Comparison of ENCODE assay signal across 10 cellular contexts in the genomic region with DNA sequence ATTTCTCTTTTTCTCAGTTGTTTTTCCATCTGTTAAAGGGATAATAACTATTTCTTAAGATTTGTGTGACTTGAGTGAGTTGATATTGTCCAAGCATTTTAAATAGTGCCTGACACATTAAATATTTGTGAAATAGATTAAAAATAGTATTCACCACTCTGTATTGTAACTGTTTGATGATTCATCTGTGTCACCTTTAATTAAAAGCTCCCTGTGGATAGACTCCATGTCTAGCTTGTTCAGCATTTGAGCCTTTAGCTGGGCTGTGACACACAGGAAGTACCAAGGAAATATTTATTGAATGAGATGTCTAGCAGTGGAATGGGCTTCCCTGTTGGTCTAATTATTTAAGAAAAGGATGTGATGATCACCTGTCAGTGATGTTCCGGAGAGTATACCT. TPM values are rescaled to one million over a fixed set of nuclear protein-coding genes. Genes with fewer than 3 reads are reported as not detected.
A peak's percentile ranks its signal among the peaks of the same experiment; 100 is the strongest.
DNase-seq lines count a peak whose midpoint lies in the region; ATAC-seq and TF ChIP-seq lines count a peak whose summit lies in the region.
"Had no signal": no experiment of that assay in that cellular context is flagged by ENCODE, and none has a peak within 500 bp of the region (broad histone marks: within the 10 kb centered on the region; RNA-seq: fewer than 3 reads in every experiment).

No MANE protein-coding gene starts in this region.

- peak overlapping the region; percentile 96 for H3K27ac Mint-ChIP-seq in osteocyte (ENCODE audit: unreplicated experiment)
- no peak overlapping the region for H3K27ac Mint-ChIP-seq in activated CD4-positive, alpha-beta T cell treated with anti-CD3 and anti-CD28 coated beads for 36 hours

- no peaks in the 10 kb centered on the region for H3K9me3 Mint-ChIP-seq in osteocyte (ENCODE audit: unreplicated experiment)
- peaks cover 5% of the 10 kb centered on the region for H3K9me3 Mint-ChIP-seq in activated CD4-positive, alpha-beta T cell treated with anti-CD3 and anti-CD28 coated beads for 36 hours (ENCODE audit: low read depth)

- CTCF ChIA-PET in activated CD4-positive, alpha-beta T cell treated with anti-CD3 and anti-CD28 coated beads for 36 hours (lab: Charles Lee) = interaction anchor here (0.6 to 0.7 kb wide), 3 partner anchors 50 to 485 kb away, joined by 3 read pairs; a partner anchor contains a TSS

- no peaks in the 10 kb centered on the region; the same call in 1 of the 2 replicates for H3K79me2 ChIP-seq in DND-41 (ENCODE audit: insufficient read depth, low read length)

- peak overlapping the region; percentile 99 for H3K27ac ChIP-seq in DND-41 (ENCODE audit: low read length)

- H3K4me1 ChIP-seq in DND-41 (ENCODE audit: insufficient read depth, low read length) = peaks cover 37% of the 10 kb centered on the region

- no peak for TF ChIP-seq CTCF in DND-41 (IDR thresholded peaks at IDR 0.05; ENCODE audit: borderline replicate concordance, extremely low read depth, low read length, poor library complexity, severe bottlenecking)
- TF ChIP-seq CTCF in osteocyte (IDR thresholded peaks at IDR 0.05) = no peak
- TF ChIP-seq CTCF in GM13976 (IDR thresholded peaks at IDR 0.05; ENCODE audit: borderline replicate concordance, control extremely low read depth, extremely low read depth, insufficient read depth, missing control alignments) = no peak

- POLR2A ChIA-PET in activated CD4-positive, alpha-beta T cell treated with anti-CD3 and anti-CD28 coated beads for 36 hours (lab: Charles Lee) = no interaction called here

- H3K36me3 Mint-ChIP-seq in osteocyte (ENCODE audit: unreplicated experiment) = no peaks in the 10 kb centered on the region
- peaks cover 2% of the 10 kb centered on the region for H3K36me3 Mint-ChIP-seq in activated CD4-positive, alpha-beta T cell treated with anti-CD3 and anti-CD28 coated beads for 36 hours (ENCODE audit: low read depth)

- ATAC-seq in DND-41 (ENCODE audit: insufficient read depth, low read depth) = no peak
- no peak for ATAC-seq in activated CD4-positive, alpha-beta T cell treated with anti-CD3 and anti-CD28 coated beads for 36 hours
- ATAC-seq in GM19328 (IDR thresholded peaks at IDR 0.05; ENCODE audit: unreplicated experiment) = no peak

- no peaks in the 10 kb centered on the region for H3K9me3 ChIP-seq in DND-41 (ENCODE audit: insufficient read depth, low read length, severe bottlenecking)

- H3K36me3 ChIP-seq in DND-41 (ENCODE audit: insufficient read depth, low read length) = no peaks in the 10 kb centered on the region

- H3K4me3 Mint-ChIP-seq in osteocyte (ENCODE audit: unreplicated experiment) = peak overlapping the region; percentile 4
- no peak overlapping the region for H3K4me3 Mint-ChIP-seq in activated CD4-positive, alpha-beta T cell treated with anti-CD3 and anti-CD28 coated beads for 36 hours

- intact Hi-C loops in activated CD4-positive, alpha-beta T cell treated with anti-CD3 and anti-CD28 coated beads for 36 hours (cut with DNase I, micrococcal nuclease) = no loop called here

- H3K4me3 ChIP-seq in DND-41 (ENCODE audit: low read depth in 1 of 2, low read length in 2 of 2) = peak overlapping the region in 1 of 2 experiments; percentile 74; a peak in 1 of 4 replicates

- H3K4me1 Mint-ChIP-seq in osteocyte (ENCODE audit: unreplicated experiment) = peaks cover 36% of the 10 kb centered on the region
- peaks cover 41% of the 10 kb centered on the region for H3K4me1 Mint-ChIP-seq in activated CD4-positive, alpha-beta T cell treated with anti-CD3 and anti-CD28 coated beads for 36 hours

- H3K9ac ChIP-seq in DND-41 (ENCODE audit: low read depth, low read length) = peak overlapping the region; percentile 78; the same call in 1 of the 2 replicates

- H4K20me1 ChIP-seq in DND-41 (ENCODE audit: insufficient read depth, low read length) = no peaks in the 10 kb centered on the region

- peak overlapping the region; percentile 61; the same call in 1 of the 2 replicates for H2AFZ ChIP-seq in DND-41 (ENCODE audit: low read depth, low read length)

- H3K27me3 ChIP-seq in DND-41 (ENCODE audit: insufficient read depth, low read length, poor library complexity) = no peaks in the 10 kb centered on the region

- H3K4me2 ChIP-seq in DND-41 (ENCODE audit: insufficient read depth, low read length) = peak overlapping the region; percentile 79

- in situ Hi-C loops in GM13976 (cut with MboI; ENCODE audit: low sequenced_read_pairs, unreplicated experiment) = no loop called here

- DNase-seq in DND-41 (no peak), NCI-H146 treated with DMSO at 0.1 percent for 48 hours (lab: John Stamatoyannopoulos, UW; ENCODE audit: unreplicated experiment) (peak; percentile 52), dedifferentiated amniotic fluid mesenchymal stem cell (ENCODE audit: extremely low spot score) (peak; percentile 64), osteocyte (ENCODE audit: extremely low spot score, unreplicated experiment) (no peak), GM13976 (ENCODE audit: low spot score) (no peak), COLO829 (ENCODE audit: low spot score) (no peak)
- no peak for DNase-seq in activated CD4-positive, alpha-beta T cell treated with anti-CD3 and anti-CD28 coated beads for 36 hours

- no peaks in the 10 kb centered on the region for H3K27me3 Mint-ChIP-seq in osteocyte (ENCODE audit: unreplicated experiment)
- no peaks in the 10 kb centered on the region for H3K27me3 Mint-ChIP-seq in activated CD4-positive, alpha-beta T cell treated with anti-CD3 and anti-CD28 coated beads for 36 hours

RNA-seq across cellular contexts. Expression of a gene that starts 1.8 kb away (rescaled TPM):
- total RNA-seq in osteocyte = 0.78 and 1.2 TPM in 2 replicates
- total RNA-seq in activated CD4-positive, alpha-beta T cell treated with anti-CD3 and anti-CD28 coated beads for 36 hours = under 1 TPM; 0.39 to 0.50 TPM

RNA-seq across cellular contexts. Expression of a gene that starts 54.6 kb away (rescaled TPM):
- total RNA-seq in osteocyte = not detected in 2 replicates
- not detected for total RNA-seq in activated CD4-positive, alpha-beta T cell treated with anti-CD3 and anti-CD28 coated beads for 36 hours
- total RNA-seq: pulmonary artery endothelial cell; T-helper 2 cell treated with Interferon-gamma antibody and Interleukin-4, amounts not matched to agents 100 ng/mL and 5 ng/mL, for 36 hours had no signal

RNA-seq across cellular contexts. Expression of a gene that starts 58.9 kb away (rescaled TPM):
- 4.0 and 5.3 TPM in 2 replicates for total RNA-seq in osteocyte
- total RNA-seq in activated CD4-positive, alpha-beta T cell treated with anti-CD3 and anti-CD28 coated beads for 36 hours = 1 to 10 TPM; 2.3 to 2.6 TPM

Comparison
In these comparisons a context has a peak if more than half of its experiments do, and no peak if none do; other contexts are left out.
1. DNase-seq: peak in NCI-H146 treated with DMSO at 0.1 percent for 48 hours (single experiment) and dedifferentiated amniotic fluid mesenchymal stem cell (single experiment); none in DND-41 (single experiment), osteocyte (single experiment), activated CD4-positive, alpha-beta T cell treated with anti-CD3 and anti-CD28 coated beads for 36 hours (single experiment), GM13976 (single experiment) and COLO829 (single experiment).